In genomic region chr16:3095869-3096268, GRCh38 we compare ENCODE assay signal across 8 cellular contexts.
A peak's percentile ranks its signal among the peaks of the same experiment; 100 is the strongest.
DNase-seq lines count a peak whose midpoint lies in the region; ATAC-seq and TF ChIP-seq lines count a peak whose summit lies in the region.

No MANE protein-coding gene starts in this region.

- H3K27ac Mint-ChIP-seq in central memory CD8-positive, alpha-beta T cell (ENCODE audit: low read depth) = peak overlapping the region; percentile 38

- peak; percentile 25 for TF ChIP-seq CTCF in SU-DHL-6 (IDR thresholded peaks at IDR 0.05; ENCODE audit: insufficient read depth, low read length, poor library complexity, severe bottlenecking)

- H3K36me3 ChIP-seq in SU-DHL-6 (ENCODE audit: low read length) = no peaks in the 10 kb centered on the region

- H3K79me2 ChIP-seq in SU-DHL-6 (ENCODE audit: insufficient read depth, low read length) = no peaks in the 10 kb centered on the region

- H3F3A ChIP-seq in SU-DHL-6 (ENCODE audit: insufficient read depth) = peaks cover 5% of the 10 kb centered on the region; the same call in 1 of the 2 replicates

- no peaks in the 10 kb centered on the region for H3K9me3 ChIP-seq in SU-DHL-6 (ENCODE audit: insufficient read depth, low read length)

- no peak overlapping the region for H3K4me3 Mint-ChIP-seq in central memory CD8-positive, alpha-beta T cell

- H2AFZ ChIP-seq in SU-DHL-6 (ENCODE audit: low read depth, low read length, severe bottlenecking) = peak overlapping the region; percentile 13

- peaks cover 9% of the 10 kb centered on the region for H3K36me3 Mint-ChIP-seq in central memory CD8-positive, alpha-beta T cell (ENCODE audit: insufficient read depth)

- H3K9me3 Mint-ChIP-seq in central memory CD8-positive, alpha-beta T cell = no peaks in the 10 kb centered on the region

- H3K27me3 Mint-ChIP-seq in central memory CD8-positive, alpha-beta T cell = no peaks in the 10 kb centered on the region

- no peak overlapping the region for H3K4me2 ChIP-seq in SU-DHL-6 (ENCODE audit: low read depth, low read length, poor library complexity, severe bottlenecking)

- H4K20me1 ChIP-seq in SU-DHL-6 (ENCODE audit: low read depth, low read length) = no peaks in the 10 kb centered on the region

- DNase-seq in central memory CD8-positive, alpha-beta T cell (ENCODE audit: low spot score in 2 of 2) = peak in 1 of 2 donors; percentile 42
- peak; percentile 78 for DNase-seq in stimulated activated CD4-positive, alpha-beta T cell treated with anti-CD3 and anti-CD28 coated beads, Interleukin-15, amount 100 ng/mL, for 24 hours
- DNase-seq in dedifferentiated amniotic fluid mesenchymal stem cell (ENCODE audit: extremely low spot score) = no peak
- DNase-seq in NCI-H1417 (lab: John Stamatoyannopoulos, UW) = no peak

- H3K9ac ChIP-seq in SU-DHL-6 (ENCODE audit: low read length) = no peak overlapping the region

- H3K27ac ChIP-seq in SU-DHL-6 (ENCODE audit: low read depth, low read length) = no peak overlapping the region

- peaks cover 28% of the 10 kb centered on the region for H3K4me1 Mint-ChIP-seq in central memory CD8-positive, alpha-beta T cell

- ATAC-seq in GM18498 (IDR thresholded peaks at IDR 0.05; ENCODE audit: unreplicated experiment) (peak; percentile 55), HG02798 (IDR thresholded peaks at IDR 0.05; ENCODE audit: poor library complexity, unreplicated experiment) (peak; percentile 69), GM18873 (IDR thresholded peaks at IDR 0.05; ENCODE audit: low FRiP score, unreplicated experiment) (no peak)
- ATAC-seq in central memory CD8-positive, alpha-beta T cell (replicated peaks; ENCODE audit: extremely low read depth, poor library complexity, severe bottlenecking) = peak; percentile 70

- no peaks in the 10 kb centered on the region for H3K9me2 ChIP-seq in SU-DHL-6 (replicated peaks; ENCODE audit: insufficient read depth, low read length)

- H3K4me3 ChIP-seq in SU-DHL-6 (ENCODE audit: insufficient read depth, low read length, poor library complexity, severe bottlenecking) = no peak overlapping the region

- H3K27me3 ChIP-seq in SU-DHL-6 (ENCODE audit: low read length) = no peaks in the 10 kb centered on the region
